Comparison of ENCODE assay signal across 2 cellular contexts in genomic region chr22:47029244-47030001, GRCh38.
TF ChIP-seq lines count a peak whose summit lies in the region.

No MANE protein-coding gene starts in this region.

TF ChIP-seq in H1, 55 proteins besides CTCF, POLR2A, EP300 and RAD21 (continued from another document):
- TF ChIP-seq NANOG (IDR thresholded peaks at IDR 0.05; ENCODE audit: insufficient read depth, low read depth, low read length, poor library complexity, severe bottlenecking) (no peak), POU5F1 (IDR thresholded peaks at IDR 0.05; ENCODE audit: low read depth, low read length) (no peak), ATF3 (IDR thresholded peaks at IDR 0.05; ENCODE audit: insufficient read depth, low read depth, low read length) (no peak), PHF8 (conservative IDR thresholded peaks at IDR 0.05; ENCODE audit: low read depth, low read length) (no peak), CTBP2 (IDR thresholded peaks at IDR 0.05; ENCODE audit: borderline replicate concordance, insufficient read depth, insufficient read length, low read length) (no peak), ZNF274 (IDR thresholded peaks at IDR 0.05; ENCODE audit: borderline replicate concordance, extremely low read depth, low read length) (no peak), SAP30 (IDR thresholded peaks at IDR 0.05; ENCODE audit: insufficient read depth, insufficient replicate concordance, low read length) (no peak), TAF1 (IDR thresholded peaks at IDR 0.05; ENCODE audit: low read depth, low read length) (no peak), CBX8 (IDR thresholded peaks at IDR 0.05; ENCODE audit: borderline replicate concordance, low read depth, low read length) (no peak), TAF7 (optimal IDR thresholded peaks at IDR 0.05; ENCODE audit: borderline replicate concordance, low read depth, low read length) (no peak)

TF ChIP-seq in neural cell, 6 proteins besides CTCF, POLR2A, EP300 and RAD21 (continued from another document):
- no peak for TF ChIP-seq REST (IDR thresholded peaks at IDR 0.05; ENCODE audit: borderline replicate concordance)
- no peak for TF ChIP-seq EZH2 (IDR thresholded peaks at IDR 0.05; ENCODE audit: borderline replicate concordance, insufficient read depth, low read length, poor library complexity, severe bottlenecking)
- TF ChIP-seq TAF1 (IDR thresholded peaks at IDR 0.05; ENCODE audit: low read depth), result no peak
